ENCODE assay signal across 8 cellular contexts in the genomic region with DNA sequence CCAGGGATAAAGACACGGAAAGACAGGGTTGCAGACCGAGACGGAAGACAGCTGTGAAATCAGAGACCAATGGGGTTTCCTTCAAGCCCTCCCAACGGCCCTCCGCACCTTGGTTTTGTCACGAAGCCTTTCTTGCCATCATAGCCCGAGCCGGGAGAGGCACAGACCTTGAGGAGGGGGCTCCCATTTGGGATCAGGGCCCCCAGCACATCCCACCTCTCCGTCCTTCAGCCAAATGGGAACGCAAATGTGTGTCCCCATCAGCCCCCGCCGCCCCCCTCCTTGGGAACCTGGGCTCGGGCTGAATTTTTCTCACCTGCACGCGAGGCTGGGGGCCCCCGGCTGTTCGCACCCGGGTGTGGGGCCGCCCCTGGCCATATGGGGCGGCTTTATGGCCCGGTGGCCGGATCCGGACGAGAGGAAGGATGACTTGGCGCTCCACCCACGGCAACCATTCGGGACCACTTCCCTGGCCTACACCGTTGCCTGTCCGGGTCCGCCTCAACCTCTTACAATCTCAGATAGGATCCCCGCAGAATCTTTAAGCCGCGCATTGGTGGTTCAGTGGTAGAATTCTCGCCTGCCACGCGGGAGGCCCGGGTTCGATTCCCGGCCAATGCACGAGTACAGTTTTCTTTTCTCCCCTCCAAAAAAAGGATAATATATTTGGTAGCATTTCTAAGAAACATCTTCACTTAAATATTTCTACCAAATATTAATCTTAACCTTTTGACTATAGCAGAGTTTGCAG. TPM values are rescaled to one million over a fixed set of nuclear protein-coding genes. Genes with fewer than 3 reads are reported as not detected.
A peak's percentile ranks its signal among the peaks of the same experiment; 100 is the strongest.
DNase-seq lines count a peak whose midpoint lies in the region; ATAC-seq and TF ChIP-seq lines count a peak whose summit lies in the region.

No MANE protein-coding gene starts in this region.

- H3K27me3 ChIP-seq in BLaER1 treated with 17β-estradiol and CSF1 and Interleukin-3, amounts not matched to agents 10 nM and 100 nM = peaks cover 55 to 96% (median 85%) of the 10 kb centered on the region in 11 experiments
- H3K27me3 ChIP-seq in esophagus squamous epithelium = peaks cover 0 to 82% (median 2%) of the 10 kb centered on the region in 4 donors

- H3K27ac Mint-ChIP-seq in HFFc6 (no peak overlapping the region; the same call in 1 of the 2 replicates), naive B cell (peak overlapping the region; percentile 52 to 100 (median 98))

- H3K4me3 Mint-ChIP-seq in HFFc6 (peak overlapping the region; percentile 88), naive B cell (peak overlapping the region; percentile 83 to 98 (median 94))
- H3K4me3 Mint-ChIP-seq in activated T-cell treated with anti-CD3 and anti-CD28 coated beads, Interleukin-2, amount 50 U/mL, for 4 hours = peak overlapping the region; percentile 87

- peaks cover 42 to 62% (median 53%) of the 10 kb centered on the region in 10 experiments for H3K4me1 ChIP-seq in BLaER1 treated with 17β-estradiol and CSF1 and Interleukin-3, amounts not matched to agents 10 nM and 100 nM
- H3K4me1 ChIP-seq in esophagus squamous epithelium = peaks cover 50 to 73% (median 61%) of the 10 kb centered on the region in 3 donors

- TF ChIP-seq POLR2A in esophagus squamous epithelium (IDR thresholded peaks at IDR 0.05) = no peak

- H3K9me3 Mint-ChIP-seq in HFFc6 (peaks cover 5% of the 10 kb centered on the region; the same call in 1 of the 2 replicates), naive B cell (peaks cover 0 to 5% (median 0%) of the 10 kb centered on the region in 7 donors)
- H3K9me3 Mint-ChIP-seq in activated T-cell treated with anti-CD3 and anti-CD28 coated beads, Interleukin-2, amount 50 U/mL, for 4 hours = no peaks in the 10 kb centered on the region

- TF ChIP-seq CTCF in HFFc6 (IDR thresholded peaks at IDR 0.05) (no peak), esophagus squamous epithelium (IDR thresholded peaks at IDR 0.05) (no peak)

- no peaks in the 10 kb centered on the region for H3K9me3 ChIP-seq in BLaER1 treated with 17β-estradiol and CSF1 and Interleukin-3, amounts not matched to agents 10 nM and 100 nM (replicated peaks in 1 of 11)
- no peaks in the 10 kb centered on the region for H3K9me3 ChIP-seq in esophagus squamous epithelium

- H3K9ac ChIP-seq in BLaER1 treated with 17β-estradiol and CSF1 and Interleukin-3, amounts not matched to agents 10 nM and 100 nM = peak overlapping the region; percentile 54 to 75 (median 67); a peak in 20 of 22 replicates

- H3K4me1 Mint-ChIP-seq in HFFc6 (ENCODE audit: low read depth) (peaks cover 58% of the 10 kb centered on the region), naive B cell (peaks cover 56 to 66% (median 62%) of the 10 kb centered on the region in 3 donors)
- H3K4me1 Mint-ChIP-seq in activated T-cell treated with anti-CD3 and anti-CD28 coated beads, Interleukin-2, amount 50 U/mL, for 4 hours (ENCODE audit: low read depth) = peaks cover 50% of the 10 kb centered on the region

- peak overlapping the region in 3 of 11 experiments; percentile 3 to 50 (median 17); a peak in 3 of 22 replicates for H3K27ac ChIP-seq in BLaER1 treated with 17β-estradiol and CSF1 and Interleukin-3, amounts not matched to agents 10 nM and 100 nM
- peak overlapping the region in 3 of 4 donors; percentile 29 to 82 (median 62) for H3K27ac ChIP-seq in esophagus squamous epithelium

- H3K4me3 ChIP-seq in BLaER1 treated with 17β-estradiol and CSF1 and Interleukin-3, amounts not matched to agents 10 nM and 100 nM = peak overlapping the region; percentile 57 to 79 (median 69)
- peak overlapping the region; percentile 50 to 74 (median 66) for H3K4me3 ChIP-seq in esophagus squamous epithelium

- intact Hi-C loops in esophagus squamous epithelium (cut with DNase I) = no loop called here

- H4K20me1 ChIP-seq in BLaER1 treated with 17β-estradiol and CSF1 and Interleukin-3, amounts not matched to agents 10 nM and 100 nM = peaks cover 0 to 47% (median 39%) of the 10 kb centered on the region in 11 experiments; a peak in 20 of 22 replicates

- H3K36me3 Mint-ChIP-seq in HFFc6 (ENCODE audit: low read depth) = no peaks in the 10 kb centered on the region
- no peaks in the 10 kb centered on the region for H3K36me3 Mint-ChIP-seq in activated T-cell treated with anti-CD3 and anti-CD28 coated beads, Interleukin-2, amount 50 U/mL, for 4 hours (ENCODE audit: insufficient read depth)
- no peaks in the 10 kb centered on the region for H3K36me3 Mint-ChIP-seq in naive B cell

- WGBS in esophagus squamous epithelium, 2 donors = 1 to 7% methylated on average over 11 to 23 of the region's 40 CpGs

- ATAC-seq in activated T-cell treated with anti-CD3 and anti-CD28 coated beads, Interleukin-2, amount 50 U/mL, for 4 hours = peak; percentile 29 to 30
- ATAC-seq in naive B cell (ENCODE audit: low read depth in 2 of 2) = peak; percentile 57 to 58
- ATAC-seq in HG03354 (IDR thresholded peaks at IDR 0.05; ENCODE audit: poor library complexity, severe bottlenecking, unreplicated experiment) = no peak

- DNase-seq in HFFc6 (peak; percentile 57), esophagus squamous epithelium (lab: John Stamatoyannopoulos, UW) (no peak), naive B cell (peak; percentile 85)
- DNase-seq in activated T-cell treated with anti-CD3 and anti-CD28 coated beads, Interleukin-2, amount 50 U/mL, for 4 hours = peak; percentile 90
- peak; percentile 72 to 78 for DNase-seq in stimulated activated CD8-positive, alpha-beta memory T cell treated with anti-CD3 and anti-CD28 coated beads, Interleukin-7, amount 100 ng/mL, for 48 hours (ENCODE audit: extremely low read depth in 1 of 2, low read depth in 1 of 2)

- H3K27me3 Mint-ChIP-seq in HFFc6 (ENCODE audit: insufficient read depth) = peaks cover 7% of the 10 kb centered on the region
- peaks cover 39% of the 10 kb centered on the region for H3K27me3 Mint-ChIP-seq in activated T-cell treated with anti-CD3 and anti-CD28 coated beads, Interleukin-2, amount 50 U/mL, for 4 hours (ENCODE audit: low read depth)
- H3K27me3 Mint-ChIP-seq in naive B cell = peaks cover 44 to 67% (median 48%) of the 10 kb centered on the region in 3 donors

- peak overlapping the region; percentile 91 to 100 (median 99) for H3K4me2 ChIP-seq in BLaER1 treated with 17β-estradiol and CSF1 and Interleukin-3, amounts not matched to agents 10 nM and 100 nM

- no peaks in the 10 kb centered on the region for H3K36me3 ChIP-seq in BLaER1 treated with 17β-estradiol and CSF1 and Interleukin-3, amounts not matched to agents 10 nM and 100 nM
- H3K36me3 ChIP-seq in esophagus squamous epithelium = no peaks in the 10 kb centered on the region

TF ChIP-seq in PFSK-1, 5 proteins besides CTCF, POLR2A, EP300 and RAD21 (continues in another document):
- TF ChIP-seq SIN3A (IDR thresholded peaks at IDR 0.05; ENCODE audit: borderline replicate concordance, insufficient read depth, low read length) = 0 out of 2 replicates have a peak, but pooled peaks have one; percentile 41

RNA-seq across cellular contexts. Expression of a gene that starts 1.5 kb away (rescaled TPM):
- total RNA-seq in HFFc6 (2021; fragmentation: NEBNext Ultra II Directional; extraction: Animal tissue kit (Norgen Biotek cat#: 25700)) = under 1 TPM; 0.24 to 0.54 (median 0.41) TPM
- 26.6 TPM for polyA plus RNA-seq in PFSK-1 (2012; ENCODE audit: insufficient read length, low read depth)
- total RNA-seq in activated T-cell treated with anti-CD3 and anti-CD28 coated beads, Interleukin-2, amount 50 U/mL, for 4 hours = 1 to 10 TPM; 1.2 to 1.7 (median 1.4) TPM
- not detected for total RNA-seq in esophagus squamous epithelium
- not detected for polyA plus RNA-seq in naive B cell (ENCODE audit: low read depth in 6 of 6)

RNA-seq across cellular contexts. Expression of a gene that starts 7.1 kb away (rescaled TPM):
- total RNA-seq in HFFc6 (2021; fragmentation: NEBNext Ultra II Directional; extraction: Animal tissue kit (Norgen Biotek cat#: 25700)) = under 1 TPM; 0.14 to 0.30 (median 0.21) TPM
- polyA plus RNA-seq in PFSK-1 (2012; ENCODE audit: insufficient read length, low read depth) = 0.93 TPM
- total RNA-seq in activated T-cell treated with anti-CD3 and anti-CD28 coated beads, Interleukin-2, amount 50 U/mL, for 4 hours = not detected
- 1 to 10 TPM in 2 of 4 donors, under 1 TPM in 1, not detected in 1; 0.30 to 8.8 (median 2.2) TPM for total RNA-seq in esophagus squamous epithelium
- not detected for polyA plus RNA-seq in naive B cell (ENCODE audit: low read depth in 6 of 6)

RNA-seq across cellular contexts. Expression of a gene that starts 26.8 kb away (rescaled TPM):
- total RNA-seq in HFFc6 (2021; fragmentation: NEBNext Ultra II Directional; extraction: Animal tissue kit (Norgen Biotek cat#: 25700)) = 10 to 100 TPM; 18.9 to 31.8 (median 26.9) TPM
- 90.4 TPM for polyA plus RNA-seq in PFSK-1 (2012; ENCODE audit: insufficient read length, low read depth)
- total RNA-seq in activated T-cell treated with anti-CD3 and anti-CD28 coated beads, Interleukin-2, amount 50 U/mL, for 4 hours = 10 to 100 TPM; 30.4 to 36.9 (median 36.7) TPM
- 10 to 100 TPM; 33.6 to 95.0 (median 56.3) TPM for total RNA-seq in esophagus squamous epithelium
- 10 to 100 TPM in 5 of 6 donors, 1 to 10 TPM in 1; 4.5 to 20.9 (median 13.5) TPM for polyA plus RNA-seq in naive B cell (ENCODE audit: low read depth in 6 of 6)

RNA-seq across cellular contexts. Expression of a gene that starts 37.4 kb away (rescaled TPM):
- total RNA-seq in HFFc6 (2021; fragmentation: NEBNext Ultra II Directional; extraction: Animal tissue kit (Norgen Biotek cat#: 25700)) = 10 to 100 TPM; 37.0 to 47.6 (median 44.5) TPM
- 31.6 TPM for polyA plus RNA-seq in PFSK-1 (2012; ENCODE audit: insufficient read length, low read depth)
- total RNA-seq in activated T-cell treated with anti-CD3 and anti-CD28 coated beads, Interleukin-2, amount 50 U/mL, for 4 hours = 10 to 100 TPM; 49.6 to 67.5 (median 59.7) TPM
- 10 to 100 TPM in 3 of 4 donors, 1 to 10 TPM in 1; 6.2 to 20.4 (median 12.0) TPM for total RNA-seq in esophagus squamous epithelium
- 10 to 100 TPM; 37.8 to 89.1 (median 65.9) TPM for polyA plus RNA-seq in naive B cell (ENCODE audit: low read depth in 6 of 6)

RNA-seq across cellular contexts. Expression of a gene that starts 37.9 kb away (rescaled TPM):
- not detected for total RNA-seq in HFFc6 (2021; fragmentation: NEBNext Ultra II Directional; extraction: Animal tissue kit (Norgen Biotek cat#: 25700))
- 0.72 TPM for polyA plus RNA-seq in PFSK-1 (2012; ENCODE audit: insufficient read length, low read depth)
- 1 to 10 TPM in 1 of 3 donors, under 1 TPM in 2; 0.81 to 1.6 (median 0.95) TPM for total RNA-seq in activated T-cell treated with anti-CD3 and anti-CD28 coated beads, Interleukin-2, amount 50 U/mL, for 4 hours
- 10 to 100 TPM in 2 of 4 donors, 1 to 10 TPM in 1, under 1 TPM in 1; 0.76 to 34.6 (median 10.8) TPM for total RNA-seq in esophagus squamous epithelium
- 1 to 10 TPM in 2 of 6 donors, under 1 TPM in 2, not detected in 2; 0.45 to 2.4 (median 1.1) TPM for polyA plus RNA-seq in naive B cell (ENCODE audit: low read depth in 6 of 6)
